18 cellular contexts compared by ENCODE assay signal in genomic region chr2:160816916-160817315, GRCh38.
A peak's percentile ranks its signal among the peaks of the same experiment; 100 is the strongest.
DNase-seq lines count a peak whose midpoint lies in the region; TF ChIP-seq lines count a peak whose summit lies in the region.
"Had no signal": no experiment of that assay in that cellular context is flagged by ENCODE, and none has a peak within 500 bp of the region (broad histone marks: within the 10 kb centered on the region; RNA-seq: fewer than 3 reads in every experiment).

No MANE protein-coding gene starts in this region.

- no peak overlapping the region for H3K27ac Mint-ChIP-seq in CD14-positive monocyte
- no peak overlapping the region for H3K27ac Mint-ChIP-seq in activated T-helper 2 cell treated with anti-CD3 and anti-CD28 coated beads, Interferon-gamma antibody, Interleukin-2, Interleukin-4, amounts not matched to agents 10 μg/mL and 5 μg/mL and 100 μg/mL, durations not matched to agents 14 hours and 24 hours and 36 hours

- no peak overlapping the region for H3K4me3 Mint-ChIP-seq in CD14-positive monocyte
- no peak overlapping the region for H3K4me3 Mint-ChIP-seq in activated T-helper 2 cell treated with anti-CD3 and anti-CD28 coated beads, Interferon-gamma antibody, Interleukin-2, Interleukin-4, amounts not matched to agents 10 μg/mL and 5 μg/mL and 100 μg/mL, durations not matched to agents 14 hours and 24 hours and 36 hours (ENCODE audit: low read depth)

- no peaks in the 10 kb centered on the region for H3K4me1 ChIP-seq in fibroblast of lung (ENCODE audit: control insufficient read depth, extremely low read depth, insufficient read depth, low read length)
- H3K4me1 ChIP-seq: breast epithelium, right lobe of liver, tibial nerve had no signal

- H3K4me3 ChIP-seq in fibroblast of lung (replicated peaks in 1 of 4; ENCODE audit: control extremely low read depth in 1 of 4, insufficient read depth in 1 of 4, low read depth in 3 of 4, low read length in 4 of 4), result no peak overlapping the region
- H3K4me3 ChIP-seq: breast epithelium, hepatocyte, lung, right lobe of liver, tibial nerve had no signal

- no peak overlapping the region for H2AFZ ChIP-seq in fibroblast of lung (ENCODE audit: low read length)
- H2AFZ ChIP-seq: hepatocyte had no signal

- no peaks in the 10 kb centered on the region for H3K9me3 ChIP-seq in fibroblast of lung (ENCODE audit: control insufficient read depth, insufficient read depth, low read depth, low read length)
- H3K9me3 ChIP-seq: breast epithelium, right lobe of liver, tibial nerve had no signal

- DNase-seq in DMS153 (lab: John Stamatoyannopoulos, UW) (peak; percentile 78), NCI-H1092 treated with DMSO at 0.1 percent for 48 hours (lab: John Stamatoyannopoulos, UW) (peak; percentile 90), NCI-H524 treated with DMSO at 0.1 percent for 48 hours (lab: John Stamatoyannopoulos, UW) (peak; percentile 89), fibroblast of lung (ENCODE audit: low read depth in 2 of 2) (peak; percentile 4 to 48), CD14-positive monocyte (ENCODE audit: low spot score) (no peak), NCI-H1930 (lab: John Stamatoyannopoulos, UW) (no peak), iPS-NIHi7 (ENCODE audit: extremely low spot score) (no peak)
- DNase-seq in activated T-helper 2 cell treated with anti-CD3 and anti-CD28 coated beads, Interferon-gamma antibody, Interleukin-2, Interleukin-4, amounts not matched to agents 10 μg/mL and 5 μg/mL and 100 μg/mL, durations not matched to agents 14 hours and 24 hours and 36 hours (ENCODE audit: low spot score), result no peak
- DNase-seq: dermis blood vessel endothelial cell; GOT3; NCI-H1436; NK-92 treated with Interleukin-12 subunit alpha and Interleukin-12 subunit beta, amount 100 ng/mL, for 24 hours; right lobe of liver; stimulated activated naive CD4-positive, alpha-beta T cell treated with Interleukin-2 at 50 U/mL for 16 hours had no signal

- H3K27me3 Mint-ChIP-seq in CD14-positive monocyte (ENCODE audit: low read depth in 3 of 3), result peaks cover 0 to 1% (median 0%) of the 10 kb centered on the region in 3 donors
- H3K27me3 Mint-ChIP-seq in activated T-helper 2 cell treated with anti-CD3 and anti-CD28 coated beads, Interferon-gamma antibody, Interleukin-2, Interleukin-4, amounts not matched to agents 10 μg/mL and 5 μg/mL and 100 μg/mL, durations not matched to agents 14 hours and 24 hours and 36 hours (ENCODE audit: low read depth), result peaks cover 5% of the 10 kb centered on the region

- no peak overlapping the region for H3K9ac ChIP-seq in fibroblast of lung (ENCODE audit: insufficient read depth, low read length)

- no peaks in the 10 kb centered on the region for H3K4me1 Mint-ChIP-seq in CD14-positive monocyte
- H3K4me1 Mint-ChIP-seq in activated T-helper 2 cell treated with anti-CD3 and anti-CD28 coated beads, Interferon-gamma antibody, Interleukin-2, Interleukin-4, amounts not matched to agents 10 μg/mL and 5 μg/mL and 100 μg/mL, durations not matched to agents 14 hours and 24 hours and 36 hours (ENCODE audit: low read depth), result no peaks in the 10 kb centered on the region

- intact Hi-C loops in CD14-positive monocyte (cut with micrococcal nuclease), result no loop called here
- intact Hi-C loops in activated T-helper 2 cell treated with anti-CD3 and anti-CD28 coated beads, Interferon-gamma antibody, Interleukin-2, Interleukin-4, amounts not matched to agents 10 μg/mL and 5 μg/mL and 100 μg/mL, durations not matched to agents 14 hours and 24 hours and 36 hours (cut with micrococcal nuclease), result no loop called here

- H4K20me1 ChIP-seq in fibroblast of lung (ENCODE audit: control insufficient read depth, extremely low read depth, insufficient read depth, low read length), result no peaks in the 10 kb centered on the region

- TF ChIP-seq CTCF in fibroblast of lung (conservative IDR thresholded peaks at IDR 0.05 in 1 of 2, IDR thresholded peaks at IDR 0.05 in 1 of 2; ENCODE audit: low read depth in 1 of 2, low read length in 2 of 2) (no peak), CD14-positive monocyte (IDR thresholded peaks at IDR 0.05) (no peak)

- H3K9me3 Mint-ChIP-seq in CD14-positive monocyte, result peaks cover 0 to 5% (median 1%) of the 10 kb centered on the region in 7 donors
- H3K9me3 Mint-ChIP-seq in activated T-helper 2 cell treated with anti-CD3 and anti-CD28 coated beads, Interferon-gamma antibody, Interleukin-2, Interleukin-4, amounts not matched to agents 10 μg/mL and 5 μg/mL and 100 μg/mL, durations not matched to agents 14 hours and 24 hours and 36 hours, result no peaks in the 10 kb centered on the region

- no peaks in the 10 kb centered on the region for H3K79me2 ChIP-seq in fibroblast of lung (ENCODE audit: control insufficient read depth, insufficient read depth, low read length)
- H3K79me2 ChIP-seq: hepatocyte had no signal

- H3K4me2 ChIP-seq in fibroblast of lung (ENCODE audit: extremely low read depth, insufficient read depth, low read length), result no peak overlapping the region
- H3K4me2 ChIP-seq: hepatocyte had no signal

- no peaks in the 10 kb centered on the region for H3K36me3 Mint-ChIP-seq in CD14-positive monocyte
- no peaks in the 10 kb centered on the region for H3K36me3 Mint-ChIP-seq in activated T-helper 2 cell treated with anti-CD3 and anti-CD28 coated beads, Interferon-gamma antibody, Interleukin-2, Interleukin-4, amounts not matched to agents 10 μg/mL and 5 μg/mL and 100 μg/mL, durations not matched to agents 14 hours and 24 hours and 36 hours (ENCODE audit: low read depth)

- no peak overlapping the region for H3K27ac ChIP-seq in fibroblast of lung (ENCODE audit: insufficient read depth, low read length)
- H3K27ac ChIP-seq: breast epithelium, hepatocyte, right lobe of liver, tibial nerve had no signal

- H3K27me3 ChIP-seq in fibroblast of lung (ENCODE audit: control insufficient read depth, insufficient read depth, low read length), result no peaks in the 10 kb centered on the region
- H3K27me3 ChIP-seq: breast epithelium, hepatocyte, right lobe of liver, tibial nerve had no signal

- no peaks in the 10 kb centered on the region for H3K36me3 ChIP-seq in fibroblast of lung (ENCODE audit: control insufficient read depth, insufficient read depth, low read length)
- H3K36me3 ChIP-seq: breast epithelium, right lobe of liver, tibial nerve had no signal

Comparison
In these comparisons a context has a peak if more than half of its experiments do, and no peak if none do; other contexts are left out.
1. DNase-seq: peak in DMS153 (single experiment), NCI-H1092 treated with DMSO at 0.1 percent for 48 hours (single experiment), NCI-H524 treated with DMSO at 0.1 percent for 48 hours (single experiment) and fibroblast of lung (2 of 2); none in CD14-positive monocyte (single experiment), NCI-H1930 (0 of 2), activated T-helper 2 cell treated with anti-CD3 and anti-CD28 coated beads, Interferon-gamma antibody, Interleukin-2, Interleukin-4, amounts not matched to agents 10 μg/mL and 5 μg/mL and 100 μg/mL, durations not matched to agents 14 hours and 24 hours and 36 hours (single experiment) and iPS-NIHi7 (single experiment).